1 cellular context compared by ENCODE assay signal in genomic region chr4:40149960-40150385, GRCh38.
TF ChIP-seq lines count a peak whose summit lies in the region.

No MANE protein-coding gene starts in this region.

TF ChIP-seq in GM12878, 131 proteins besides CTCF, POLR2A, EP300 and RAD21 (continued from another document):
- TF ChIP-seq ATF2 (IDR thresholded peaks at IDR 0.05; ENCODE audit: low read length) (0 out of 2 replicates have a peak, but pooled peaks have one; percentile 27), MEF2A (IDR thresholded peaks at IDR 0.05; ENCODE audit: insufficient read depth, low read depth, low read length) (0 out of 2 replicates have a peak, but pooled peaks have one; percentile 17), BHLHE40 (IDR thresholded peaks at IDR 0.05; ENCODE audit: borderline replicate concordance in 1 of 2, low read depth in 2 of 2, low read length in 1 of 2) (0 out of 4 replicates have a peak, but pooled peaks of 1 of the 2 experiments have one; percentile 27), ZNF592 (IDR thresholded peaks at IDR 0.05) (peak; percentile 43; the same call in 1 of the 2 replicates), HDGF (IDR thresholded peaks at IDR 0.05) (no peak), ZNF687 (IDR thresholded peaks at IDR 0.05) (peak; percentile 20; the same call in 1 of the 2 replicates), SKIL (IDR thresholded peaks at IDR 0.05; ENCODE audit: low read depth, poor library complexity, severe bottlenecking) (peak; percentile 40), PAX8 (IDR thresholded peaks at IDR 0.05) (0 out of 2 replicates have a peak, but pooled peaks have one; percentile 49), RELB (IDR thresholded peaks at IDR 0.05; ENCODE audit: low read depth) (0 out of 2 replicates have a peak, but pooled peaks have one; percentile 39), IRF4 (IDR thresholded peaks at IDR 0.05; ENCODE audit: low read depth, low read length) (0 out of 2 replicates have a peak, but pooled peaks have one; percentile 7), ELK1 (IDR thresholded peaks at IDR 0.05; ENCODE audit: low read depth, low read length) (no peak), SIX5 (IDR thresholded peaks at IDR 0.05; ENCODE audit: low read depth, low read length, severe bottlenecking) (no peak), SUZ12 (IDR thresholded peaks at IDR 0.05; ENCODE audit: unreplicated experiment) (no peak), IKZF1 (conservative IDR thresholded peaks at IDR 0.05) (peak; percentile 29; the same call in 1 of the 2 replicates), SREBF1 (IDR thresholded peaks at IDR 0.05; ENCODE audit: low read length) (no peak), ATF3 (IDR thresholded peaks at IDR 0.05; ENCODE audit: borderline replicate concordance, extremely low read depth, low read depth, low read length) (no peak), ZNF24 (IDR thresholded peaks at IDR 0.05) (peak; percentile 83), STAT1 (conservative IDR thresholded peaks at IDR 0.05) (no peak), CEBPB (IDR thresholded peaks at IDR 0.05; ENCODE audit: borderline replicate concordance in 1 of 2, low read depth in 2 of 2, low read length in 2 of 2) (no peak), CREB1 (IDR thresholded peaks at IDR 0.05; ENCODE audit: low read depth) (0 out of 2 replicates have a peak, but pooled peaks have one; percentile 28), GATAD2B (conservative IDR thresholded peaks at IDR 0.05; ENCODE audit: low read depth) (peak; percentile 30; the same call in 1 of the 2 replicates), RUNX3 (IDR thresholded peaks at IDR 0.05; ENCODE audit: low read length) (peak; percentile 2; the same call in 1 of the 2 replicates), EED (IDR thresholded peaks at IDR 0.05; ENCODE audit: low read depth) (no peak), FOXM1 (IDR thresholded peaks at IDR 0.05; ENCODE audit: low read depth, low read length) (peak; percentile 75), YY1 (IDR thresholded peaks at IDR 0.05; ENCODE audit: low read depth, low read length) (0 out of 2 replicates have a peak, but pooled peaks have one; percentile 37), SMC3 (IDR thresholded peaks at IDR 0.05; ENCODE audit: borderline replicate concordance, low read length) (peak; percentile 97), BACH1 (IDR thresholded peaks at IDR 0.05; ENCODE audit: borderline replicate concordance) (no peak), LARP7 (IDR thresholded peaks at IDR 0.05) (no peak)
